ENCODE assay signal across 13 cellular contexts in genomic region chr1:160666079-160666442, GRCh38. TPM values are rescaled to one million over a fixed set of nuclear protein-coding genes. Genes with fewer than 3 reads are reported as not detected.
DNase-seq lines count a peak whose midpoint lies in the region; ATAC-seq, FAIRE-seq and TF ChIP-seq lines count a peak whose summit lies in the region.
"Had no signal": no experiment of that assay in that cellular context is flagged by ENCODE, and none has a peak within 500 bp of the region (broad histone marks: within the 10 kb centered on the region; RNA-seq: fewer than 3 reads in every experiment).

No MANE protein-coding gene starts in this region.

- no peaks in the 10 kb centered on the region for H3K9me3 ChIP-seq in CD4-positive, alpha-beta T cell (ENCODE audit: control insufficient read depth, low read length)
- H3K9me3 ChIP-seq in H9 (ENCODE audit: control insufficient read depth, low read depth, low read length), result no peaks in the 10 kb centered on the region
- H3K9me3 ChIP-seq in adrenal gland (replicated peaks in 1 of 3), result no peaks in the 10 kb centered on the region

- no peak overlapping the region for H4K5ac ChIP-seq in H9 (ENCODE audit: insufficient read length, low read depth, low read length)

- H2BK20ac ChIP-seq in H9 (ENCODE audit: low read depth, low read length, poor library complexity, severe bottlenecking), result no peak overlapping the region

- H3K23ac ChIP-seq in H9 (ENCODE audit: insufficient read length, low read depth, low read length), result no peak overlapping the region

- no peak overlapping the region for H2BK12ac ChIP-seq in H9 (ENCODE audit: insufficient read length, low read depth, low read length)

- no peaks in the 10 kb centered on the region for H3K27me3 ChIP-seq in CD4-positive, alpha-beta T cell (ENCODE audit: control insufficient read depth, insufficient read depth, low read length)
- no peaks in the 10 kb centered on the region for H3K27me3 ChIP-seq in H9 (ENCODE audit: insufficient read depth, low read length)
- no peaks in the 10 kb centered on the region for H3K27me3 ChIP-seq in adrenal gland

- ATAC-seq in CD4-positive, alpha-beta T cell (ENCODE audit: poor library complexity), result no peak
- ATAC-seq in activated naive CD8-positive, alpha-beta T cell treated with anti-CD3 and anti-CD28 coated beads, Interleukin-2, amount 50 U/mL, for 24 hours, result no peak

- H3K4ac ChIP-seq in H9 (ENCODE audit: low read depth, low read length), result no peak overlapping the region

- peak overlapping the region; percentile 50 for H3K4me3 Mint-ChIP-seq in CD4-positive, alpha-beta T cell
- H3K4me3 Mint-ChIP-seq in H9 (no peak overlapping the region), nephron (no peak overlapping the region)
- H3K4me3 Mint-ChIP-seq in activated naive CD8-positive, alpha-beta T cell treated with anti-CD3 and anti-CD28 coated beads, Interleukin-2, amount 50 U/mL, for 24 hours, result peak overlapping the region; percentile 58

- H2AFZ ChIP-seq in H9 (ENCODE audit: low read length), result no peak overlapping the region

- intact Hi-C loops in CD4-positive, alpha-beta T cell (cut with DNase I, micrococcal nuclease), result no loop called here
- intact Hi-C loops in adrenal gland (cut with DNase I), result no loop called here

- no peak for FAIRE-seq in GM19239 (lab: Jason Lieb, UNC)
- FAIRE-seq: RCC 7860 had no signal

- no peak overlapping the region for H3K56ac ChIP-seq in H9 (ENCODE audit: insufficient read length, low read depth, low read length)

- no peak overlapping the region for H4K8ac ChIP-seq in H9 (replicated peaks; ENCODE audit: insufficient read length, low read depth, low read length)

- no peak overlapping the region for H3K9ac ChIP-seq in H9 (ENCODE audit: extremely low read depth, insufficient read length, low read length)

- TF ChIP-seq CTCF in CD4-positive, alpha-beta T cell (IDR thresholded peaks at IDR 0.05), result no peak
- TF ChIP-seq CTCF in H9 (conservative IDR thresholded peaks at IDR 0.05), result no peak
- TF ChIP-seq CTCF in nephron (IDR thresholded peaks at IDR 0.05; ENCODE audit: unreplicated experiment in 3 of 3), result no peak
- no peak for TF ChIP-seq CTCF in adrenal gland (IDR thresholded peaks at IDR 0.05)

- H4K91ac ChIP-seq in H9 (ENCODE audit: insufficient read length, low read depth, low read length), result no peak overlapping the region

- no peaks in the 10 kb centered on the region for H3K27me3 Mint-ChIP-seq in CD4-positive, alpha-beta T cell
- H3K27me3 Mint-ChIP-seq in H9 (ENCODE audit: low read depth) (no peaks in the 10 kb centered on the region), nephron (ENCODE audit: low read depth) (peaks cover 6% of the 10 kb centered on the region)
- H3K27me3 Mint-ChIP-seq in activated naive CD8-positive, alpha-beta T cell treated with anti-CD3 and anti-CD28 coated beads, Interleukin-2, amount 50 U/mL, for 24 hours, result no peaks in the 10 kb centered on the region

- no peak overlapping the region for H3K4me3 ChIP-seq in adrenal gland

- H3K27ac Mint-ChIP-seq in CD4-positive, alpha-beta T cell, result peak overlapping the region; percentile 78
- H3K27ac Mint-ChIP-seq in H9 (peak overlapping the region in 2 of 3 experiments; percentile 31 to 74; a peak in 6 of 7 replicates), nephron (peak overlapping the region in 2 of 3 experiments; percentile 18 to 52)
- peak overlapping the region; percentile 91 for H3K27ac Mint-ChIP-seq in activated naive CD8-positive, alpha-beta T cell treated with anti-CD3 and anti-CD28 coated beads, Interleukin-2, amount 50 U/mL, for 24 hours

- no peak overlapping the region for H2BK120ac ChIP-seq in H9 (ENCODE audit: low read depth, low read length, poor library complexity, severe bottlenecking)

- no peak overlapping the region for H2BK5ac ChIP-seq in H9 (ENCODE audit: insufficient read length, low read length)

- POLR2A ChIA-PET in CD4-positive, alpha-beta T cell (lab: Charles Lee), result interaction anchor here (0.6 to 4.9 kb wide), 7 partner anchors 10 to 432 kb away, joined by 3 to 37 read pairs (median 3); partner anchors contain the start of genes KLHDC9, LY9 and SLAMF1

- no peak overlapping the region for H2AK5ac ChIP-seq in H9 (ENCODE audit: insufficient read length, low read length)

- TF ChIP-seq POLR2A in adrenal gland (IDR thresholded peaks at IDR 0.05), result no peak

- H3K79me2 ChIP-seq in H9 (ENCODE audit: insufficient read depth, low read length), result no peaks in the 10 kb centered on the region

- H3K9me3 Mint-ChIP-seq in CD4-positive, alpha-beta T cell, result no peaks in the 10 kb centered on the region
- peaks cover 15 to 28% of the 10 kb centered on the region in 2 experiments for H3K9me3 Mint-ChIP-seq in H9
- peaks cover 18% of the 10 kb centered on the region for H3K9me3 Mint-ChIP-seq in activated naive CD8-positive, alpha-beta T cell treated with anti-CD3 and anti-CD28 coated beads, Interleukin-2, amount 50 U/mL, for 24 hours
- H3K9me3 Mint-ChIP-seq in nephron, result peaks cover 3% of the 10 kb centered on the region

- peaks cover 75% of the 10 kb centered on the region for H3K4me1 Mint-ChIP-seq in CD4-positive, alpha-beta T cell (ENCODE audit: low read depth)
- H3K4me1 Mint-ChIP-seq in H9 (peaks cover 17 to 24% of the 10 kb centered on the region in 2 experiments), nephron (no peaks in the 10 kb centered on the region)
- peaks cover 64% of the 10 kb centered on the region for H3K4me1 Mint-ChIP-seq in activated naive CD8-positive, alpha-beta T cell treated with anti-CD3 and anti-CD28 coated beads, Interleukin-2, amount 50 U/mL, for 24 hours

- H3K4me2 ChIP-seq in H9 (ENCODE audit: insufficient read depth, insufficient read length, low read length), result no peak overlapping the region

- H4K20me1 ChIP-seq in H9 (ENCODE audit: control insufficient read depth, insufficient read depth, insufficient read length), result no peaks in the 10 kb centered on the region

- no peak overlapping the region for H3K18ac ChIP-seq in H9 (ENCODE audit: insufficient read length, low read depth, low read length)

- CTCF ChIA-PET in CD4-positive, alpha-beta T cell (lab: Charles Lee), result interaction anchor here (1.7 to 1.8 kb wide), 2 partner anchors 9 to 15 kb away, joined by 4 to 10 read pairs; no protein-coding TSS in a partner anchor

- H3K36me3 Mint-ChIP-seq in CD4-positive, alpha-beta T cell (ENCODE audit: low read depth), result peaks cover 3% of the 10 kb centered on the region
- peaks cover 3 to 27% (median 12%) of the 10 kb centered on the region in 3 experiments; a peak in 6 of 7 replicates for H3K36me3 Mint-ChIP-seq in H9 (ENCODE audit: insufficient read depth in 1 of 3, low read depth in 3 of 3)
- H3K36me3 Mint-ChIP-seq in activated naive CD8-positive, alpha-beta T cell treated with anti-CD3 and anti-CD28 coated beads, Interleukin-2, amount 50 U/mL, for 24 hours (ENCODE audit: low read depth), result peaks cover 27% of the 10 kb centered on the region
- no peaks in the 10 kb centered on the region for H3K36me3 Mint-ChIP-seq in nephron (ENCODE audit: low read depth)

- H3K27ac ChIP-seq in CD4-positive, alpha-beta T cell (ENCODE audit: low read depth, low read length), result peak overlapping the region; percentile 37
- H3K27ac ChIP-seq in H9 (ENCODE audit: insufficient read length, low read depth, low read length), result peak overlapping the region; percentile 71
- H3K27ac ChIP-seq in adrenal gland, result peak overlapping the region in 2 of 5 donors; percentile 67 to 70
- H3K27ac ChIP-seq: WERI-Rb-1 had no signal

- no peak overlapping the region for H3K14ac ChIP-seq in H9 (ENCODE audit: insufficient read depth, low read length)

- H3K23me2 ChIP-seq in H9 (ENCODE audit: insufficient read length, low read depth, low read length, poor library complexity, severe bottlenecking), result no peaks in the 10 kb centered on the region

- H2BK15ac ChIP-seq in H9 (ENCODE audit: low read depth, low read length), result no peak overlapping the region

- DNase-seq in CD4-positive, alpha-beta T cell, result no peak
- DNase-seq in H9 (no peak), dedifferentiated amniotic fluid mesenchymal stem cell (ENCODE audit: extremely low spot score) (no peak), GM19239 (ENCODE audit: insufficient read length, low spot score) (no peak), adrenal gland (no peak), NCI-H748 (lab: John Stamatoyannopoulos, UW; ENCODE audit: unreplicated experiment) (no peak)
- no peak for DNase-seq in activated naive CD8-positive, alpha-beta T cell treated with anti-CD3 and anti-CD28 coated beads, Interleukin-2, amount 50 U/mL, for 24 hours
- DNase-seq: amygdala; NCI-H226; stimulated activated CD4-positive, alpha-beta T cell treated with anti-CD3 and anti-CD28 coated beads, Interleukin-12 subunit alpha, Interleukin-12 subunit beta, amount 100 ng/mL, for 4 hours; WERI-Rb-1 had no signal

- H3K79me1 ChIP-seq in H9 (ENCODE audit: insufficient read depth, low read depth, low read length, poor library complexity, severe bottlenecking), result no peaks in the 10 kb centered on the region

- H3K4me1 ChIP-seq in H9 (ENCODE audit: insufficient read depth, low read length) (peaks cover 2% of the 10 kb centered on the region; the same call in 1 of the 2 replicates), adrenal gland (replicated peaks in 1 of 2) (peaks cover 0 to 7% of the 10 kb centered on the region in 2 donors)

- no peak overlapping the region for H3T11ph ChIP-seq in H9 (ENCODE audit: low read length)

- H3K36me3 ChIP-seq in adrenal gland (replicated peaks in 1 of 2), result no peaks in the 10 kb centered on the region
- H3K36me3 ChIP-seq: WERI-Rb-1 had no signal

- WGBS in H9 (ENCODE audit: extremely low coverage, insufficient read length, low lambda C conversion rate), result no CpG with 5 or more reads among the region's 3 CpGs
- 44 to 54% (median 53%) methylated on average over 3 of the region's 3 CpGs for WGBS in adrenal gland, 4 donors

RNA-seq across cellular contexts. Expression of gene SLAMF1, which starts 19.2 kb away (rescaled TPM):
- 10 to 100 TPM; 39.4 to 39.8 TPM for total RNA-seq in CD4-positive, alpha-beta T cell
- total RNA-seq in H9 (2021) (not detected in 2 replicates), adrenal gland (1 to 10 TPM in 2 of 8 donors, under 1 TPM in 5, not detected in 1; 0.14 to 1.6 (median 0.42) TPM)
- under 1 TPM; 0.07 to 0.16 (median 0.10) TPM for polyA plus RNA-seq in adrenal gland

RNA-seq across cellular contexts. Expression of gene CD48, which starts 45.6 kb away (rescaled TPM):
- total RNA-seq in CD4-positive, alpha-beta T cell, result 100 to 1,000 TPM; 387 to 395 TPM
- not detected in 2 replicates for total RNA-seq in H9 (2021)
- 1 to 10 TPM in 7 of 8 donors, not detected in 1; 1.5 to 8.4 (median 4.7) TPM for total RNA-seq in adrenal gland
- polyA plus RNA-seq in adrenal gland, result 1 to 10 TPM; 3.0 to 9.0 (median 3.4) TPM

Comparison
In these comparisons a context has a peak if more than half of its experiments do, and no peak if none do; other contexts are left out.
1. H3K27ac Mint-ChIP-seq: peak in every context shown above with its lines; median percentile 91 in activated naive CD8-positive, alpha-beta T cell treated with anti-CD3 and anti-CD28 coated beads, Interleukin-2, amount 50 U/mL, for 24 hours; 78 in CD4-positive, alpha-beta T cell; 52 in H9; 35 in nephron.
2. H3K4me3 Mint-ChIP-seq: peak in CD4-positive, alpha-beta T cell (single experiment) and activated naive CD8-positive, alpha-beta T cell treated with anti-CD3 and anti-CD28 coated beads, Interleukin-2, amount 50 U/mL, for 24 hours (single experiment); none in H9 (0 of 2) and nephron (0 of 3).
3. RNA of gene SLAMF1, which starts 19.2 kb away (total RNA-seq): 39.4 to 39.8 TPM in CD4-positive, alpha-beta T cell; 0.14 to 1.6 TPM in adrenal gland and not detected in H9; every median in the first group is over 10 times any median in the second.
4. RNA of gene CD48, which starts 45.6 kb away (total RNA-seq): 387 to 395 TPM in CD4-positive, alpha-beta T cell; 1.5 to 8.4 TPM in adrenal gland and not detected in H9; every median in the first group is over 10 times any median in the second.